ENCODE assay signal across 8 cellular contexts in genomic region chr19:19472106-19472505, GRCh38. TPM values are rescaled to one million over a fixed set of nuclear protein-coding genes. Genes with fewer than 3 reads are reported as not detected.
DNase-seq lines count a peak whose midpoint lies in the region; ATAC-seq and TF ChIP-seq lines count a peak whose summit lies in the region.
"Not testable (repeated sequence)": the region's sequence is repeated elsewhere in the genome, so short reads cannot be mapped to it uniquely, and the experiment has no call there.

No MANE protein-coding gene starts in this region.

- H3K27ac Mint-ChIP-seq in CD8-positive, alpha-beta T cell: peak overlapping the region; percentile 1
- H3K27ac Mint-ChIP-seq in IgD-negative memory B cell (peak overlapping the region; percentile 90 to 98 (median 92)), WTC11 (peak overlapping the region; percentile 26), immature natural killer cell (peak overlapping the region; percentile 77 to 95 (median 92)), type B pancreatic cell (peak overlapping the region; percentile 68)
- H3K27ac Mint-ChIP-seq in activated CD8-positive, alpha-beta T cell treated with anti-CD3 and anti-CD28 coated beads, Interleukin-2, amount 10 ng/mL, durations not matched to agents 7 days and 5 days: peak overlapping the region; percentile 49
- H3K27ac Mint-ChIP-seq in activated naive CD4-positive, alpha-beta T cell treated with anti-CD3 and anti-CD28 coated beads, Interleukin-2, amount 50 U/mL, for 72 hours: peak overlapping the region; percentile 57 to 72
- peak overlapping the region; percentile 59 to 96 for H3K27ac Mint-ChIP-seq in natural killer cell treated with Interleukin-12 subunit alpha and Interleukin-12 subunit beta and Interleukin-15 and Interleukin-18, amount 100 ng/mL, for 72 hours

- H3K4me3 Mint-ChIP-seq in CD8-positive, alpha-beta T cell; WTC11; activated CD8-positive, alpha-beta T cell treated with anti-CD3 and anti-CD28 coated beads, Interleukin-2, amount 10 ng/mL, durations not matched to agents 7 days and 5 days; natural killer cell treated with Interleukin-12 subunit alpha and Interleukin-12 subunit beta and Interleukin-15 and Interleukin-18, amount 100 ng/mL, for 72 hours; type B pancreatic cell: not testable (repeated sequence)
- peak overlapping the region; percentile 75 to 93 (median 88) for H3K4me3 Mint-ChIP-seq in IgD-negative memory B cell
- H3K4me3 Mint-ChIP-seq in immature natural killer cell: peak overlapping the region; percentile 28 to 59 (median 30)

- POLR2A ChIA-PET in CD8-positive, alpha-beta T cell (lab: Charles Lee): interaction anchor here (1.4 kb wide), 1 partner anchor 13 kb away, joined by 3 read pairs; no protein-coding TSS in a partner anchor
- POLR2A ChIA-PET in WTC11 (lab: Charles Lee); activated CD8-positive, alpha-beta T cell treated with anti-CD3 and anti-CD28 coated beads, Interleukin-2, amount 10 ng/mL, durations not matched to agents 7 days and 5 days (lab: Charles Lee): not testable (repeated sequence)

- H3K27me3 ChIP-seq in CD8-positive, alpha-beta T cell (ENCODE audit: insufficient read depth, low read length): not testable (repeated sequence)

- not testable (repeated sequence) for H3K27ac ChIP-seq in CD8-positive, alpha-beta T cell (ENCODE audit: low read depth, low read length)

- intact Hi-C loops in CD8-positive, alpha-beta T cell (cut with DNase I, micrococcal nuclease): loop anchor here in 1 of 2 experiments (1.0 kb wide), 1 partner anchor 12 kb away; no protein-coding TSS in a partner anchor

- H3K4me1 ChIP-seq in CD8-positive, alpha-beta T cell (ENCODE audit: insufficient read depth, low read length): peaks cover 20% of the 10 kb centered on the region

- H3K36me3 Mint-ChIP-seq in CD8-positive, alpha-beta T cell: peaks cover 72% of the 10 kb centered on the region
- peaks cover 18% of the 10 kb centered on the region for H3K36me3 Mint-ChIP-seq in IgD-negative memory B cell
- peaks cover 40% of the 10 kb centered on the region for H3K36me3 Mint-ChIP-seq in WTC11
- peaks cover 67% of the 10 kb centered on the region for H3K36me3 Mint-ChIP-seq in activated CD8-positive, alpha-beta T cell treated with anti-CD3 and anti-CD28 coated beads, Interleukin-2, amount 10 ng/mL, durations not matched to agents 7 days and 5 days (ENCODE audit: low read depth)
- peaks cover 21 to 28% of the 10 kb centered on the region in 2 donors for H3K36me3 Mint-ChIP-seq in activated naive CD4-positive, alpha-beta T cell treated with anti-CD3 and anti-CD28 coated beads, Interleukin-2, amount 50 U/mL, for 72 hours
- peaks cover 18 to 32% (median 22%) of the 10 kb centered on the region in 3 donors for H3K36me3 Mint-ChIP-seq in immature natural killer cell
- H3K36me3 Mint-ChIP-seq in natural killer cell treated with Interleukin-12 subunit alpha and Interleukin-12 subunit beta and Interleukin-15 and Interleukin-18, amount 100 ng/mL, for 72 hours: peaks cover 18% of the 10 kb centered on the region
- H3K36me3 Mint-ChIP-seq in type B pancreatic cell: peaks cover 30% of the 10 kb centered on the region

- not testable (repeated sequence) for TF ChIP-seq CTCF in CD8-positive, alpha-beta T cell (IDR thresholded peaks at IDR 0.05); WTC11 (IDR thresholded peaks at IDR 0.05); type B pancreatic cell (conservative IDR thresholded peaks at IDR 0.05)

- H3K4me3 ChIP-seq in CD8-positive, alpha-beta T cell (ENCODE audit: low read depth, low read length): not testable (repeated sequence)

- not testable (repeated sequence) for H3K36me3 ChIP-seq in CD8-positive, alpha-beta T cell (ENCODE audit: insufficient read depth, low read length)

- DNase-seq in CD8-positive, alpha-beta T cell; WTC11 (ENCODE audit: low spot score); activated CD8-positive, alpha-beta T cell treated with anti-CD3 and anti-CD28 coated beads, Interleukin-2, amount 10 ng/mL, durations not matched to agents 7 days and 5 days; activated naive CD4-positive, alpha-beta T cell treated with anti-CD3 and anti-CD28 coated beads, Interleukin-2, amount 50 U/mL, for 72 hours (ENCODE audit: low spot score in 2 of 2); immature natural killer cell; natural killer cell treated with Interleukin-12 subunit alpha and Interleukin-12 subunit beta and Interleukin-15 and Interleukin-18, amount 100 ng/mL, for 72 hours (ENCODE audit: low spot score); type B pancreatic cell (ENCODE audit: extremely low spot score, unreplicated experiment): not testable (repeated sequence)

- CTCF ChIA-PET in CD8-positive, alpha-beta T cell (lab: Charles Lee): interaction anchor here (0.9 to 1.4 kb wide), 2 partner anchors 18 to 418 kb away, joined by 3 read pairs; no protein-coding TSS in a partner anchor
- CTCF ChIA-PET in WTC11 (lab: Charles Lee): interaction anchor here (0.9 kb wide), 1 partner anchor 10 kb away, joined by 3 read pairs; no protein-coding TSS in a partner anchor
- CTCF ChIA-PET in activated CD8-positive, alpha-beta T cell treated with anti-CD3 and anti-CD28 coated beads, Interleukin-2, amount 10 ng/mL, durations not matched to agents 7 days and 5 days (lab: Charles Lee): interaction anchor here (1.7 kb wide), 1 partner anchor 18 kb away, joined by 8 read pairs; no protein-coding TSS in a partner anchor

- not testable (repeated sequence) for ATAC-seq in CD8-positive, alpha-beta T cell; WTC11; activated CD8-positive, alpha-beta T cell treated with anti-CD3 and anti-CD28 coated beads, Interleukin-2, amount 10 ng/mL, durations not matched to agents 7 days and 5 days; activated naive CD4-positive, alpha-beta T cell treated with anti-CD3 and anti-CD28 coated beads, Interleukin-2, amount 50 U/mL, for 72 hours; natural killer cell treated with Interleukin-12 subunit alpha and Interleukin-12 subunit beta and Interleukin-15 and Interleukin-18, amount 100 ng/mL, for 72 hours

- peaks cover 16% of the 10 kb centered on the region for H3K9me3 Mint-ChIP-seq in CD8-positive, alpha-beta T cell
- H3K9me3 Mint-ChIP-seq in IgD-negative memory B cell, type B pancreatic cell: not testable (repeated sequence)
- peaks cover 22% of the 10 kb centered on the region for H3K9me3 Mint-ChIP-seq in WTC11
- H3K9me3 Mint-ChIP-seq in activated CD8-positive, alpha-beta T cell treated with anti-CD3 and anti-CD28 coated beads, Interleukin-2, amount 10 ng/mL, durations not matched to agents 7 days and 5 days (ENCODE audit: insufficient read depth): peaks cover 17% of the 10 kb centered on the region
- peaks cover 15 to 16% of the 10 kb centered on the region in 2 donors for H3K9me3 Mint-ChIP-seq in activated naive CD4-positive, alpha-beta T cell treated with anti-CD3 and anti-CD28 coated beads, Interleukin-2, amount 50 U/mL, for 72 hours
- H3K9me3 Mint-ChIP-seq in immature natural killer cell: peaks cover 7 to 14% (median 13%) of the 10 kb centered on the region in 6 donors
- peaks cover 11% of the 10 kb centered on the region for H3K9me3 Mint-ChIP-seq in natural killer cell treated with Interleukin-12 subunit alpha and Interleukin-12 subunit beta and Interleukin-15 and Interleukin-18, amount 100 ng/mL, for 72 hours

- peaks cover 13% of the 10 kb centered on the region for H3K9me3 ChIP-seq in CD8-positive, alpha-beta T cell (ENCODE audit: low read length)

- peaks cover 64% of the 10 kb centered on the region for H3K4me1 Mint-ChIP-seq in CD8-positive, alpha-beta T cell (ENCODE audit: low read depth)
- H3K4me1 Mint-ChIP-seq in IgD-negative memory B cell (peaks cover 26 to 51% (median 46%) of the 10 kb centered on the region in 3 donors), WTC11 (peaks cover 42% of the 10 kb centered on the region), immature natural killer cell (peaks cover 83 to 93% of the 10 kb centered on the region in 2 donors), type B pancreatic cell (ENCODE audit: unreplicated experiment) (peaks cover 18% of the 10 kb centered on the region)
- peaks cover 62% of the 10 kb centered on the region for H3K4me1 Mint-ChIP-seq in activated CD8-positive, alpha-beta T cell treated with anti-CD3 and anti-CD28 coated beads, Interleukin-2, amount 10 ng/mL, durations not matched to agents 7 days and 5 days (ENCODE audit: low read depth)
- peaks cover 48 to 72% of the 10 kb centered on the region in 2 donors for H3K4me1 Mint-ChIP-seq in natural killer cell treated with Interleukin-12 subunit alpha and Interleukin-12 subunit beta and Interleukin-15 and Interleukin-18, amount 100 ng/mL, for 72 hours (ENCODE audit: low read depth in 2 of 2)

- H3K27me3 Mint-ChIP-seq in CD8-positive, alpha-beta T cell (ENCODE audit: low read depth); IgD-negative memory B cell; WTC11 (ENCODE audit: low read depth); activated CD8-positive, alpha-beta T cell treated with anti-CD3 and anti-CD28 coated beads, Interleukin-2, amount 10 ng/mL, durations not matched to agents 7 days and 5 days (ENCODE audit: low read depth); immature natural killer cell (ENCODE audit: low read depth in 3 of 3); natural killer cell treated with Interleukin-12 subunit alpha and Interleukin-12 subunit beta and Interleukin-15 and Interleukin-18, amount 100 ng/mL, for 72 hours; type B pancreatic cell: not testable (repeated sequence)

RNA-seq across cellular contexts. Expression of gene TSSK6, which starts 43.2 kb away (rescaled TPM):
- total RNA-seq in CD8-positive, alpha-beta T cell: 1 to 10 TPM; 3.6 to 3.7 TPM
- 4.6 TPM for polyA plus RNA-seq in IgD-negative memory B cell
- 4.7 to 7.8 TPM (median 7.7 TPM) in 3 replicates for total RNA-seq in WTC11 (2021)
- 1 to 10 TPM; 3.4 to 3.9 TPM for total RNA-seq in activated CD8-positive, alpha-beta T cell treated with anti-CD3 and anti-CD28 coated beads, Interleukin-2, amount 10 ng/mL, durations not matched to agents 7 days and 5 days
- 1 to 10 TPM; 3.8 to 5.5 TPM for total RNA-seq in activated naive CD4-positive, alpha-beta T cell treated with anti-CD3 and anti-CD28 coated beads, Interleukin-2, amount 50 U/mL, for 72 hours
- under 1 TPM in 2 of 3 donors, not detected in 1; 0.66 to 0.96 TPM for polyA plus RNA-seq in immature natural killer cell
- total RNA-seq in natural killer cell treated with Interleukin-12 subunit alpha and Interleukin-12 subunit beta and Interleukin-15 and Interleukin-18, amount 100 ng/mL, for 72 hours: 1 to 10 TPM; 1.9 to 2.6 TPM
- total RNA-seq in type B pancreatic cell (ENCODE audit: low replicate concordance): 1.5 and 2.3 TPM in 2 replicates

RNA-seq across cellular contexts. Expression of gene NDUFA13, which starts 43.9 kb away (rescaled TPM):
- 100 to 1,000 TPM; 151 to 166 TPM for total RNA-seq in CD8-positive, alpha-beta T cell
- polyA plus RNA-seq in IgD-negative memory B cell: 324 TPM
- total RNA-seq in WTC11 (2021): 519 to 568 TPM (median 552 TPM) in 3 replicates
- total RNA-seq in activated CD8-positive, alpha-beta T cell treated with anti-CD3 and anti-CD28 coated beads, Interleukin-2, amount 10 ng/mL, durations not matched to agents 7 days and 5 days: 100 to 1,000 TPM; 388 to 413 TPM
- 100 to 1,000 TPM; 358 to 407 TPM for total RNA-seq in activated naive CD4-positive, alpha-beta T cell treated with anti-CD3 and anti-CD28 coated beads, Interleukin-2, amount 50 U/mL, for 72 hours
- 100 to 1,000 TPM; 242 to 566 (median 301) TPM for polyA plus RNA-seq in immature natural killer cell
- total RNA-seq in natural killer cell treated with Interleukin-12 subunit alpha and Interleukin-12 subunit beta and Interleukin-15 and Interleukin-18, amount 100 ng/mL, for 72 hours: 100 to 1,000 TPM; 261 to 310 TPM
- total RNA-seq in type B pancreatic cell (ENCODE audit: low replicate concordance): 396 and 419 TPM in 2 replicates

RNA-seq across cellular contexts. Expression of gene YJEFN3, which starts 56.6 kb away (rescaled TPM):
- total RNA-seq in CD8-positive, alpha-beta T cell: 1 to 10 TPM; 3.4 to 4.3 TPM
- not detected for polyA plus RNA-seq in IgD-negative memory B cell
- total RNA-seq in WTC11 (2021): 10.2 to 11.9 TPM (median 11.1 TPM) in 3 replicates
- total RNA-seq in activated CD8-positive, alpha-beta T cell treated with anti-CD3 and anti-CD28 coated beads, Interleukin-2, amount 10 ng/mL, durations not matched to agents 7 days and 5 days: 10 to 100 TPM; 10.0 to 10.6 TPM
- 10 to 100 TPM in 1 of 2 donors, 1 to 10 TPM in 1; 5.7 to 11.3 TPM for total RNA-seq in activated naive CD4-positive, alpha-beta T cell treated with anti-CD3 and anti-CD28 coated beads, Interleukin-2, amount 50 U/mL, for 72 hours
- under 1 TPM in 1 of 3 donors, not detected in 2; 0.21 TPM for polyA plus RNA-seq in immature natural killer cell
- total RNA-seq in natural killer cell treated with Interleukin-12 subunit alpha and Interleukin-12 subunit beta and Interleukin-15 and Interleukin-18, amount 100 ng/mL, for 72 hours: 10 to 100 TPM in 1 of 2 donors, 1 to 10 TPM in 1; 10.0 to 14.9 TPM
- 12.2 and 23.2 TPM in 2 replicates for total RNA-seq in type B pancreatic cell (ENCODE audit: low replicate concordance)

Comparison
In these comparisons a context has a peak if more than half of its experiments do, and no peak if none do; other contexts are left out.
1. H3K27ac Mint-ChIP-seq: peak in every context shown above with its lines; median percentile 92 in IgD-negative memory B cell; 92 in immature natural killer cell; 78 in natural killer cell treated with Interleukin-12 subunit alpha and Interleukin-12 subunit beta and Interleukin-15 and Interleukin-18, amount 100 ng/mL, for 72 hours; 68 in type B pancreatic cell; 64 in activated naive CD4-positive, alpha-beta T cell treated with anti-CD3 and anti-CD28 coated beads, Interleukin-2, amount 50 U/mL, for 72 hours; 49 in activated CD8-positive, alpha-beta T cell treated with anti-CD3 and anti-CD28 coated beads, Interleukin-2, amount 10 ng/mL, durations not matched to agents 7 days and 5 days; 26 in WTC11; 1 in CD8-positive, alpha-beta T cell.